In genomic region chrX:77899081-77899828, GRCh38 we compare ENCODE assay signal across 8 cellular contexts. TPM values are rescaled to one million over a fixed set of nuclear protein-coding genes. Genes with fewer than 3 reads are reported as not detected.
A peak's percentile ranks its signal among the peaks of the same experiment; 100 is the strongest.
DNase-seq lines count a peak whose midpoint lies in the region; ATAC-seq, FAIRE-seq and TF ChIP-seq lines count a peak whose summit lies in the region.

COX7B (plus strand) TSS chrX:77899468; CDS start chrX:77899554, 86 bp downstream.

- DNase-seq in A172 (ENCODE audit: low spot score): peak; percentile 95
- peak; percentile 60 to 84 for DNase-seq in NCI-H1930 (lab: John Stamatoyannopoulos, UW)
- DNase-seq in T-helper 2 cell treated with Interferon-gamma antibody and Interleukin-4, amounts not matched to agents 5 μg/mL and 100 μg/mL, for 36 hours (ENCODE audit: low spot score): peak; percentile 70
- DNase-seq in K562 (ENCODE audit: extremely low read depth in 1 of 4, low spot score in 3 of 4): peak; percentile 52 to 94 (median 67)
- peak; percentile 53 to 96 for DNase-seq in hippocampal formation (lab: John Stamatoyannopoulos, UW)
- peak; percentile 97 for DNase-seq in renal cortical epithelial cell (ENCODE audit: low read depth)

- TF ChIP-seq EP300 in K562 (IDR thresholded peaks at IDR 0.05; ENCODE audit: low read length): no peak

- H3K36me3 ChIP-seq in K562 (ENCODE audit: control insufficient read depth, insufficient read depth, low read length): peaks cover 37% of the 10 kb centered on the region

- H3K36me3 Mint-ChIP-seq in T-helper 2 cell treated with Interferon-gamma antibody and Interleukin-4, amounts not matched to agents 5 μg/mL and 100 μg/mL, for 36 hours (ENCODE audit: low read depth): peaks cover 24% of the 10 kb centered on the region

- TF ChIP-seq CTCF in K562 (IDR thresholded peaks at IDR 0.05 in 2 of 3, conservative IDR thresholded peaks at IDR 0.05 in 1 of 3; ENCODE audit: insufficient read depth in 2 of 3, low read depth in 1 of 3, low read length in 3 of 3): peak; percentile 26 to 80 (median 62); a peak in 4 of 6 replicates

- peak within 1 kb of the TSS; percentile 99 for H3K27ac ChIP-seq in K562 (ENCODE audit: extremely low read depth, low read depth, low read length)

- no peaks in the 10 kb centered on the region for H3K27me3 ChIP-seq in K562 (ENCODE audit: control insufficient read depth in 2 of 2, insufficient read depth in 2 of 2, low read length in 2 of 2)

- peak within 1 kb of the TSS; percentile 93 for H3K4me3 Mint-ChIP-seq in T-helper 2 cell treated with Interferon-gamma antibody and Interleukin-4, amounts not matched to agents 5 μg/mL and 100 μg/mL, for 36 hours

- CTCF ChIA-PET in K562 (lab: Yijun Ruan, JAX; ENCODE audit: low intra/inter-chr PET ratio): no interaction called here

- peak within 1 kb of the TSS; percentile 74 for H3K4me3 ChIP-seq in K562

- ATAC-seq in GM18508 (IDR thresholded peaks at IDR 0.05; ENCODE audit: insufficient read depth, unreplicated experiment) (peak; percentile 46), HG03025 (IDR thresholded peaks at IDR 0.05; ENCODE audit: low FRiP score, unreplicated experiment) (peak; percentile 45), K562 (peak; percentile 79)

- 2% methylated on average over 26 of the region's 28 CpGs for WGBS in K562 (ENCODE audit: insufficient coverage, low coverage, missing lambda C conversion rate)

- POLR2A ChIA-PET in K562 (lab: Yijun Ruan, JAX): interaction anchor here (0.7 to 3.4 kb wide), 6 partner anchors 8 to 205 kb away, joined by 3 to 18 read pairs (median 3); partner anchors contain the start of genes ATP7A and PGK1

- H3K79me2 ChIP-seq in K562 (ENCODE audit: control insufficient read depth, insufficient read depth, low read length): peaks cover 50% of the 10 kb centered on the region

- BruUV-seq in K562 (replicated peaks; lab: Mats Ljungman, UMichigan): no TSS peak

- H3K4me1 Mint-ChIP-seq in T-helper 2 cell treated with Interferon-gamma antibody and Interleukin-4, amounts not matched to agents 5 μg/mL and 100 μg/mL, for 36 hours (ENCODE audit: low read depth): peaks cover 9% of the 10 kb centered on the region

- peak in 1 of 2 experiments; percentile 25; a peak in 2 of 4 replicates for TF ChIP-seq RAD21 in K562 (CRISPR knock-in tag; conservative IDR thresholded peaks at IDR 0.05 in 1 of 2, IDR thresholded peaks at IDR 0.05 in 1 of 2)

- H4K20me1 ChIP-seq in K562 (replicated peaks; ENCODE audit: control insufficient read depth, insufficient read depth, low read length): no peaks in the 10 kb centered on the region

- peak; percentile 91 for TF ChIP-seq POLR2A in K562 (conservative IDR thresholded peaks at IDR 0.05)

- peak within 1 kb of the TSS; percentile 93 for H2AFZ ChIP-seq in K562 (ENCODE audit: low read depth, low read length)

- no peaks in the 10 kb centered on the region for H3K9me1 ChIP-seq in K562 (ENCODE audit: control insufficient read depth, insufficient read depth, low read length)

- peak within 1 kb of the TSS; percentile 96 for H3K27ac Mint-ChIP-seq in T-helper 2 cell treated with Interferon-gamma antibody and Interleukin-4, amounts not matched to agents 5 μg/mL and 100 μg/mL, for 36 hours

- H3K4me2 ChIP-seq in K562 (ENCODE audit: insufficient read depth, low read length): peak within 1 kb of the TSS; percentile 92

- no peaks in the 10 kb centered on the region for H3K27me3 Mint-ChIP-seq in T-helper 2 cell treated with Interferon-gamma antibody and Interleukin-4, amounts not matched to agents 5 μg/mL and 100 μg/mL, for 36 hours (ENCODE audit: low read depth)

- H3K9me3 Mint-ChIP-seq in T-helper 2 cell treated with Interferon-gamma antibody and Interleukin-4, amounts not matched to agents 5 μg/mL and 100 μg/mL, for 36 hours: no peaks in the 10 kb centered on the region

- intact Hi-C loops in K562 (cut with micrococcal nuclease): loop anchor here (5.0 to 10.0 kb wide), 4 partner anchors 112 to 454 kb away; partner anchors contain the start of genes ATRX, FGF16 and PGK1

- H3K4me1 ChIP-seq in K562 (replicated peaks in 1 of 2; ENCODE audit: control insufficient read depth in 2 of 2, insufficient read depth in 2 of 2, low read length in 2 of 2): peaks cover 2 to 3% of the 10 kb centered on the region in 2 experiments; a peak in 2 of 5 replicates

- peak; percentile 95 for FAIRE-seq in K562 (lab: Jason Lieb, UNC)

- in situ Hi-C loops in K562 (cut with MboI): no loop called here

- H3K9me3 ChIP-seq in K562 (replicated peaks; ENCODE audit: control insufficient read depth, insufficient read depth, low read depth, low read length): peaks cover 3% of the 10 kb centered on the region; the same call in 1 of the 2 replicates

- peak within 1 kb of the TSS; percentile 47 to 99 for H3K9ac ChIP-seq in K562 (ENCODE audit: insufficient read depth in 1 of 2, low read depth in 2 of 2, low read length in 2 of 2)

TF ChIP-seq in K562, 482 proteins besides CTCF, POLR2A, EP300 and RAD21 (continues in another document):
- TF ChIP-seq MECOM (CRISPR knock-in tag; IDR thresholded peaks at IDR 0.05) (no peak), MCM7 (IDR thresholded peaks at IDR 0.05) (no peak), NELFE (IDR thresholded peaks at IDR 0.05; ENCODE audit: insufficient read depth, insufficient read length) (no peak), ATF7 (IDR thresholded peaks at IDR 0.05) (peak; percentile 95), NFE2L1 (tag; IDR thresholded peaks at IDR 0.05; ENCODE audit: borderline replicate concordance, low read depth) (no peak), MCM2 (IDR thresholded peaks at IDR 0.05; ENCODE audit: low read depth) (no peak), FOS (IDR thresholded peaks at IDR 0.05; ENCODE audit: extremely low read depth, insufficient read length) (no peak), SNIP1 (IDR thresholded peaks at IDR 0.05; ENCODE audit: low read depth) (no peak), BRF1 (IDR thresholded peaks at IDR 0.05; ENCODE audit: borderline replicate concordance, extremely low read depth, insufficient read length) (no peak), ETV6 (IDR thresholded peaks at IDR 0.05; ENCODE audit: borderline replicate concordance in 1 of 2, low read depth in 2 of 2, low read length in 1 of 2) (no peak), ETV6 (CRISPR knock-in tag; IDR thresholded peaks at IDR 0.05; ENCODE audit: borderline replicate concordance) (no peak), WHSC1 (IDR thresholded peaks at IDR 0.05; ENCODE audit: low read length) (no peak), ZNF224 (CRISPR knock-in tag; IDR thresholded peaks at IDR 0.05) (no peak), HNRNPK (IDR thresholded peaks at IDR 0.05; ENCODE audit: low read depth, low read length, poor library complexity, severe bottlenecking) (no peak), HDAC8 (tag; IDR thresholded peaks at IDR 0.05) (no peak), TCF7 (IDR thresholded peaks at IDR 0.05; ENCODE audit: borderline replicate concordance) (no peak), ZBTB12 (CRISPR knock-in tag; IDR thresholded peaks at IDR 0.05) (no peak), GTF2F1 (IDR thresholded peaks at IDR 0.05; ENCODE audit: low read depth, low read length) (no peak; the same call in 1 of the 2 replicates), FOXM1 (IDR thresholded peaks at IDR 0.05; ENCODE audit: low read depth) (no peak), FOXM1 (CRISPR knock-in tag; IDR thresholded peaks at IDR 0.05; ENCODE audit: low read depth) (no peak), TARDBP (IDR thresholded peaks at IDR 0.05) (no peak), ZKSCAN1 (IDR thresholded peaks at IDR 0.05; ENCODE audit: low read depth, low read length) (no peak), CBX8 (IDR thresholded peaks at IDR 0.05; ENCODE audit: borderline replicate concordance, extremely low read depth, low read depth, low read length, poor library complexity, severe bottlenecking) (no peak), BDP1 (IDR thresholded peaks at IDR 0.05; ENCODE audit: insufficient read depth, insufficient read length) (no peak)

RNA-seq across cellular contexts. Expression of gene COX7B, which starts in this region (rescaled TPM):
- total RNA-seq in A172 (2014; rRNA removed; shearing (Covaris generic)): 721 and 828 TPM in 2 replicates
- 130 and 149 TPM in 2 replicates for total RNA-seq in K562 (2011; cell fraction: chromatin; rRNA removed; ENCODE audit: low replicate concordance)
- 128 and 174 TPM in 2 replicates for total RNA-seq in K562 (2011; cell fraction: nucleolus; rRNA removed)
- 188 and 195 TPM in 2 replicates for total RNA-seq in K562 (2011; cell fraction: nucleoplasm; rRNA removed)
- 577 and 694 TPM in 2 replicates for total RNA-seq in K562 (2014; rRNA removed)
- total RNA-seq in K562 (2014; rRNA removed; fragmentation: Illumina TruSeq; extraction: Trizol): 1,307 and 1,325 TPM in 2 replicates
- 976 and 1,056 TPM in 2 replicates for total RNA-seq in K562 (2015; rRNA removed; fragmentation: Illumina TruSeq; extraction: Trizol)
- total RNA-seq in K562 (2021): 549 and 655 TPM in 2 replicates
- 2,285 and 2,612 TPM in 2 replicates for polyA plus RNA-seq in K562 (2011; rRNA removed)
- 1,573 and 2,417 TPM in 2 replicates for polyA plus RNA-seq in K562 (2011; cell fraction: cytosol; rRNA removed)
- polyA plus RNA-seq in K562 (2011; cell fraction: nucleus; rRNA removed): 356 and 864 TPM in 2 replicates
- 580 and 1,031 TPM in 2 replicates for polyA plus RNA-seq in K562 (2012)
- 1,072 and 1,120 TPM in 2 replicates for polyA plus RNA-seq in K562 (2014; fragmentation: Illumina TruSeq; extraction: Trizol)
- polyA plus RNA-seq in K562 (2014; fragmentation: Nextera tagmentation; extraction: Ambion mirVana): 1,000 to 10,000 TPM; 2,613 to 2,891 TPM
- 1,602 and 1,756 TPM in 2 replicates for polyA plus RNA-seq in K562 (2014; rRNA removed)
- polyA minus RNA-seq in K562 (2011; rRNA and poly(A)+ RNA removed): 631 and 748 TPM in 2 replicates
- 157 and 174 TPM in 2 replicates for polyA minus RNA-seq in K562 (2011; cell fraction: cytosol; rRNA and poly(A)+ RNA removed)
- 26.4 and 77.2 TPM in 2 replicates for polyA minus RNA-seq in K562 (2011; cell fraction: nucleus; rRNA and poly(A)+ RNA removed)
- 694 and 695 TPM in 2 replicates for total RNA-seq in renal cortical epithelial cell

Comparison
In these comparisons a context has a peak if more than half of its experiments do, and no peak if none do; other contexts are left out.
1. Peak in every context shown above with its lines: DNase-seq, ATAC-seq, H3K4me3 ChIP-seq and H3K27ac ChIP-seq.